Comparison of ENCODE assay signal across 1 cellular context in the genomic region with DNA sequence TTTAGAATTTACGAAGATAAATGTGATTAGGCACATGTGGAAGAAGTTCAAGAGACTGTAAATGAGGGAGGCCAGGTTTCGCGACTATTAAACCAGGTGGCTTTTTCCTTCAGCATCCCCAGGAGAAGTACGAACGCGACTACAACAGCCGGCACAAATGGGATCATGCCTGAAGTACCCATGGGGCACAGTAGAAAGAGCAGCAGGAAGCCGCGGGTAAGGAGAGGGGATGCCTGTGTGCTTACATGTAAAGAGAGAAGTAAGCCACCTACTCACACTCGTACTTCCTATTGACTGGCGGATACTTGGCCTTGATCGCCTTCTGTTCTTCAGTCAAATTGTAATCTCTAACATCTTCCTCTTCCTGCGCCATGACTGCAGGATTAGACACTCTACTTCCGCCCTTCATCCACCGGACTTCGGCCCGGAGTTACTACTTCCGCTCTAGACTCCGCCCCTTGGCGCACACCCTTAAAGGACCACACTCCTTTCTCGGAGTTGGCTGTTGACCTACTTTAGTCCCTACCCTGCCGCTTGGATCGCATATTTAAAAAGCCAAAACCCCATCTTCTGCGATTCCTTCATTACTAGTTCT.
TF ChIP-seq lines count a peak whose summit lies in the region.

TSS of gene ZBTB8OS (minus strand) at position 394 of the 595 bp plus-strand sequence. CDS start at position 373, 21 bp downstream.

TF ChIP-seq in K562, 482 proteins besides CTCF, POLR2A, EP300 and RAD21 (continued from another document and continues in another):
- TF ChIP-seq, protein P1, sequence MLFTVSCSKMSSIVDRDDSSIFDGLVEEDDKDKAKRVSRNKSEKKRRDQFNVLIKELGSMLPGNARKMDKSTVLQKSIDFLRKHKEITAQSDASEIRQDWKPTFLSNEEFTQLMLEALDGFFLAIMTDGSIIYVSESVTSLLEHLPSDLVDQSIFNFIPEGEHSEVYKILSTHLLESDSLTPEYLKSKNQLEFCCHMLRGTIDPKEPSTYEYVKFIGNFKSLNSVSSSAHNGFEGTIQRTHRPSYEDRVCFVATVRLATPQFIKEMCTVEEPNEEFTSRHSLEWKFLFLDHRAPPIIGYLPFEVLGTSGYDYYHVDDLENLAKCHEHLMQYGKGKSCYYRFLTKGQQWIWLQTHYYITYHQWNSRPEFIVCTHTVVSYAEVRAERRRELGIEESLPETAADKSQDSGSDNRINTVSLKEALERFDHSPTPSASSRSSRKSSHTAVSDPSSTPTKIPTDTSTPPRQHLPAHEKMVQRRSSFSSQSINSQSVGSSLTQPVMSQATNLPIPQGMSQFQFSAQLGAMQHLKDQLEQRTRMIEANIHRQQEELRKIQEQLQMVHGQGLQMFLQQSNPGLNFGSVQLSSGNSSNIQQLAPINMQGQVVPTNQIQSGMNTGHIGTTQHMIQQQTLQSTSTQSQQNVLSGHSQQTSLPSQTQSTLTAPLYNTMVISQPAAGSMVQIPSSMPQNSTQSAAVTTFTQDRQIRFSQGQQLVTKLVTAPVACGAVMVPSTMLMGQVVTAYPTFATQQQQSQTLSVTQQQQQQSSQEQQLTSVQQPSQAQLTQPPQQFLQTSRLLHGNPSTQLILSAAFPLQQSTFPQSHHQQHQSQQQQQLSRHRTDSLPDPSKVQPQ (CRISPR knock-in tag; IDR thresholded peaks at IDR 0.05; ENCODE audit: borderline replicate concordance): no peak
- TF ChIP-seq GTF2E2 (tag; IDR thresholded peaks at IDR 0.05): no peak
- TF ChIP-seq, protein P2, sequence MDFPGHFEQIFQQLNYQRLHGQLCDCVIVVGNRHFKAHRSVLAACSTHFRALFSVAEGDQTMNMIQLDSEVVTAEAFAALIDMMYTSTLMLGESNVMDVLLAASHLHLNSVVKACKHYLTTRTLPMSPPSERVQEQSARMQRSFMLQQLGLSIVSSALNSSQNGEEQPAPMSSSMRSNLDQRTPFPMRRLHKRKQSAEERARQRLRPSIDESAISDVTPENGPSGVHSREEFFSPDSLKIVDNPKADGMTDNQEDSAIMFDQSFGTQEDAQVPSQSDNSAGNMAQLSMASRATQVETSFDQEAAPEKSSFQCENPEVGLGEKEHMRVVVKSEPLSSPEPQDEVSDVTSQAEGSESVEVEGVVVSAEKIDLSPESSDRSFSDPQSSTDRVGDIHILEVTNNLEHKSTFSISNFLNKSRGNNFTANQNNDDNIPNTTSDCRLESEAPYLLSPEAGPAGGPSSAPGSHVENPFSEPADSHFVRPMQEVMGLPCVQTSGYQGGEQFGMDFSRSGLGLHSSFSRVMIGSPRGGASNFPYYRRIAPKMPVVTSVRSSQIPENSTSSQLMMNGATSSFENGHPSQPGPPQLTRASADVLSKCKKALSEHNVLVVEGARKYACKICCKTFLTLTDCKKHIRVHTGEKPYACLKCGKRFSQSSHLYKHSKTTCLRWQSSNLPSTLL (IDR thresholded peaks at IDR 0.05): no peak
- TF ChIP-seq TARDBP (IDR thresholded peaks at IDR 0.05): peak; percentile 78; the same call in 1 of the 2 replicates
- TF ChIP-seq POU5F1 (IDR thresholded peaks at IDR 0.05; ENCODE audit: borderline replicate concordance, low read depth, low read length, partially characterized antibody): peak; percentile 44
- 0 out of 2 replicates have a peak, but pooled peaks have one; percentile 24 for TF ChIP-seq SMARCA4 (IDR thresholded peaks at IDR 0.05)
- peak; percentile 85 for TF ChIP-seq ETS1 (conservative IDR thresholded peaks at IDR 0.05; ENCODE audit: control insufficient read depth, low read depth, low read length)
- TF ChIP-seq NCOR1 (IDR thresholded peaks at IDR 0.05): 0 out of 2 replicates have a peak, but pooled peaks have one; percentile 46
- TF ChIP-seq FOXJ3 (CRISPR knock-in tag; IDR thresholded peaks at IDR 0.05): no peak
- TF ChIP-seq SREBF1 (IDR thresholded peaks at IDR 0.05; ENCODE audit: borderline replicate concordance, low read depth, low read length): 0 out of 2 replicates have a peak, but pooled peaks have one; percentile 2
- no peak for TF ChIP-seq ZNF668 (CRISPR knock-in tag; IDR thresholded peaks at IDR 0.05)
- TF ChIP-seq ELF4 (CRISPR knock-in tag; IDR thresholded peaks at IDR 0.05): 0 out of 2 replicates have a peak, but pooled peaks have one; percentile 11
- TF ChIP-seq MBD2 (IDR thresholded peaks at IDR 0.05; ENCODE audit: borderline replicate concordance, low read depth): peak; percentile 67
- peak; percentile 84; the same call in 1 of the 2 replicates for TF ChIP-seq DNMT1 (IDR thresholded peaks at IDR 0.05)
- TF ChIP-seq AFF1 (IDR thresholded peaks at IDR 0.05; ENCODE audit: low read depth in 1 of 2, partially characterized antibody in 2 of 2): peak; percentile 64 to 72
- TF ChIP-seq TCF7L2 (IDR thresholded peaks at IDR 0.05; ENCODE audit: low read depth, low read length): no peak
- no peak for TF ChIP-seq ZNF830 (CRISPR knock-in tag; IDR thresholded peaks at IDR 0.05)
- peak; percentile 87 for TF ChIP-seq FOXM1 (IDR thresholded peaks at IDR 0.05; ENCODE audit: low read depth)
- no peak for TF ChIP-seq FOXM1 (CRISPR knock-in tag; IDR thresholded peaks at IDR 0.05; ENCODE audit: low read depth)
- no peak for TF ChIP-seq PATZ1 (CRISPR knock-in tag; IDR thresholded peaks at IDR 0.05; ENCODE audit: borderline replicate concordance)
- peak; percentile 87 for TF ChIP-seq POLR2B (IDR thresholded peaks at IDR 0.05; ENCODE audit: low read depth, partially characterized antibody)
- TF ChIP-seq HDAC1 (IDR thresholded peaks at IDR 0.05): peak in 1 of 2 experiments; percentile 91; a peak in 2 of 4 replicates
- TF ChIP-seq TBL1XR1 (IDR thresholded peaks at IDR 0.05; ENCODE audit: low read length in 2 of 2): peak; percentile 62 to 65; a peak in 2 of 4 replicates
- no peak; the same call in 1 of the 2 replicates for TF ChIP-seq ZZZ3 (IDR thresholded peaks at IDR 0.05)
- no peak for TF ChIP-seq NFE2L1 (tag; IDR thresholded peaks at IDR 0.05; ENCODE audit: borderline replicate concordance, low read depth)
- no peak for TF ChIP-seq ARID2 (IDR thresholded peaks at IDR 0.05)
- TF ChIP-seq HBP1 (CRISPR knock-in tag; IDR thresholded peaks at IDR 0.05): no peak
- TF ChIP-seq, protein P3, sequence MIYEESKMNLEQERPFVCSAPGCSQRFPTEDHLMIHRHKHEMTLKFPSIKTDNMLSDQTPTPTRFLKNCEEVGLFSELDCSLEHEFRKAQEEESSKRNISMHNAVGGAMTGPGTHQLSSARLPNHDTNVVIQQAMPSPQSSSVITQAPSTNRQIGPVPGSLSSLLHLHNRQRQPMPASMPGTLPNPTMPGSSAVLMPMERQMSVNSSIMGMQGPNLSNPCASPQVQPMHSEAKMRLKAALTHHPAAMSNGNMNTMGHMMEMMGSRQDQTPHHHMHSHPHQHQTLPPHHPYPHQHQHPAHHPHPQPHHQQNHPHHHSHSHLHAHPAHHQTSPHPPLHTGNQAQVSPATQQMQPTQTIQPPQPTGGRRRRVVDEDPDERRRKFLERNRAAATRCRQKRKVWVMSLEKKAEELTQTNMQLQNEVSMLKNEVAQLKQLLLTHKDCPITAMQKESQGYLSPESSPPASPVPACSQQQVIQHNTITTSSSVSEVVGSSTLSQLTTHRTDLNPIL (CRISPR knock-in tag; IDR thresholded peaks at IDR 0.05): no peak
- TF ChIP-seq ZKSCAN8 (CRISPR knock-in tag; IDR thresholded peaks at IDR 0.05): no peak
- 0 out of 2 replicates have a peak, but pooled peaks have one; percentile 84 for TF ChIP-seq KAT7 (CRISPR knock-in tag; IDR thresholded peaks at IDR 0.05; ENCODE audit: borderline replicate concordance)
- peak; percentile 97 for TF ChIP-seq BRD9 (IDR thresholded peaks at IDR 0.05; ENCODE audit: low read depth, partially characterized antibody)
- TF ChIP-seq, protein P4, sequence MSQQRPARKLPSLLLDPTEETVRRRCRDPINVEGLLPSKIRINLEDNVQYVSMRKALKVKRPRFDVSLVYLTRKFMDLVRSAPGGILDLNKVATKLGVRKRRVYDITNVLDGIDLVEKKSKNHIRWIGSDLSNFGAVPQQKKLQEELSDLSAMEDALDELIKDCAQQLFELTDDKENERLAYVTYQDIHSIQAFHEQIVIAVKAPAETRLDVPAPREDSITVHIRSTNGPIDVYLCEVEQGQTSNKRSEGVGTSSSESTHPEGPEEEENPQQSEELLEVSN (IDR thresholded peaks at IDR 0.05; ENCODE audit: borderline replicate concordance in 1 of 2, extremely low read depth in 1 of 2, insufficient read depth in 1 of 2, insufficient read length in 1 of 2, low read depth in 1 of 2, low read length in 1 of 2, poor library complexity in 1 of 2, severe bottlenecking in 1 of 2): no peak
- peak; percentile 75 for TF ChIP-seq POLR2AphosphoS5 (IDR thresholded peaks at IDR 0.05; ENCODE audit: control insufficient read depth, insufficient read depth, low read depth, low read length)
- no peak for TF ChIP-seq HNRNPL (IDR thresholded peaks at IDR 0.05; ENCODE audit: low read depth, low read length)
- TF ChIP-seq ARHGAP35 (IDR thresholded peaks at IDR 0.05; ENCODE audit: partially characterized antibody): no peak
- 0 out of 2 replicates have a peak, but pooled peaks have one; percentile 10 for TF ChIP-seq TAL1 (IDR thresholded peaks at IDR 0.05)
- no peak for TF ChIP-seq ZNF24 (IDR thresholded peaks at IDR 0.05)
- TF ChIP-seq RUNX1 (IDR thresholded peaks at IDR 0.05; ENCODE audit: low read depth): 0 out of 2 replicates have a peak, but pooled peaks have one; percentile 21
- peak; percentile 78 for TF ChIP-seq ETV5 (CRISPR knock-in tag; IDR thresholded peaks at IDR 0.05; ENCODE audit: low read depth)
- no peak for TF ChIP-seq ZNF717 (CRISPR knock-in tag; IDR thresholded peaks at IDR 0.05)
- TF ChIP-seq ZNF696 (CRISPR knock-in tag; conservative IDR thresholded peaks at IDR 0.05): no peak
- TF ChIP-seq, protein P5, sequence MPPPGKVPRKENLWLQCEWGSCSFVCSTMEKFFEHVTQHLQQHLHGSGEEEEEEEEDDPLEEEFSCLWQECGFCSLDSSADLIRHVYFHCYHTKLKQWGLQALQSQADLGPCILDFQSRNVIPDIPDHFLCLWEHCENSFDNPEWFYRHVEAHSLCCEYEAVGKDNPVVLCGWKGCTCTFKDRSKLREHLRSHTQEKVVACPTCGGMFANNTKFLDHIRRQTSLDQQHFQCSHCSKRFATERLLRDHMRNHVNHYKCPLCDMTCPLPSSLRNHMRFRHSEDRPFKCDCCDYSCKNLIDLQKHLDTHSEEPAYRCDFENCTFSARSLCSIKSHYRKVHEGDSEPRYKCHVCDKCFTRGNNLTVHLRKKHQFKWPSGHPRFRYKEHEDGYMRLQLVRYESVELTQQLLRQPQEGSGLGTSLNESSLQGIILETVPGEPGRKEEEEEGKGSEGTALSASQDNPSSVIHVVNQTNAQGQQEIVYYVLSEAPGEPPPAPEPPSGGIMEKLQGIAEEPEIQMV (tag; conservative IDR thresholded peaks at IDR 0.05; ENCODE audit: low read depth): no peak
- TF ChIP-seq ZNF3 (CRISPR knock-in tag; IDR thresholded peaks at IDR 0.05): 0 out of 2 replicates have a peak, but pooled peaks have one; percentile 16
